In genomic region chr17:68953340-68953997, GRCh38 we compare ENCODE assay signal across 2 cellular contexts.
TF ChIP-seq lines count a peak whose summit lies in the region.

No MANE protein-coding gene starts in this region.

TF ChIP-seq in SK-N-SH treated with all-trans-retinoic acid at 6 μM for 48 hours, 23 proteins besides CTCF, POLR2A, EP300 and RAD21 (continued from another document):
- no peak for TF ChIP-seq POU6F1 (CRISPR knock-in tag; IDR thresholded peaks at IDR 0.05; ENCODE audit: borderline replicate concordance, low read depth)
- TF ChIP-seq TOX (CRISPR knock-in tag; IDR thresholded peaks at IDR 0.05; ENCODE audit: borderline replicate concordance), result no peak
- no peak for TF ChIP-seq BACH2 (CRISPR knock-in tag; IDR thresholded peaks at IDR 0.05; ENCODE audit: borderline replicate concordance)
- TF ChIP-seq ZNF8 (CRISPR knock-in tag; IDR thresholded peaks at IDR 0.05), result no peak
- no peak for TF ChIP-seq PATZ1 (CRISPR knock-in tag; IDR thresholded peaks at IDR 0.05; ENCODE audit: borderline replicate concordance)
- TF ChIP-seq ZFP3 (CRISPR knock-in tag; IDR thresholded peaks at IDR 0.05), result no peak
- no peak for TF ChIP-seq SNAI2 (CRISPR knock-in tag; IDR thresholded peaks at IDR 0.05)
- no peak for TF ChIP-seq ARNTL (CRISPR knock-in tag; IDR thresholded peaks at IDR 0.05; ENCODE audit: borderline replicate concordance, low read depth)
- no peak for TF ChIP-seq ISL1 (CRISPR knock-in tag; IDR thresholded peaks at IDR 0.05)
- no peak for TF ChIP-seq CREB5 (CRISPR knock-in tag; IDR thresholded peaks at IDR 0.05; ENCODE audit: low read depth)
- TF ChIP-seq ESRRG (CRISPR knock-in tag; IDR thresholded peaks at IDR 0.05), result no peak
- TF ChIP-seq GLIS3 (CRISPR knock-in tag; IDR thresholded peaks at IDR 0.05), result no peak
TF ChIP-seq in SK-N-SH treated with all-trans-retinoic acid at 6 μM for 48 hours: peak in this region for 0.

TF ChIP-seq in SK-N-SH, 30 proteins besides CTCF, POLR2A, EP300 and RAD21 (continued from another document):
- no peak for TF ChIP-seq USF1 (IDR thresholded peaks at IDR 0.05; ENCODE audit: borderline replicate concordance, low read depth)
- no peak for TF ChIP-seq CHD2 (IDR thresholded peaks at IDR 0.05; ENCODE audit: low read length, partially characterized antibody)
- no peak for TF ChIP-seq SMC3 (IDR thresholded peaks at IDR 0.05; ENCODE audit: low read depth, low read length)
- no peak for TF ChIP-seq RXRA (IDR thresholded peaks at IDR 0.05; ENCODE audit: borderline replicate concordance, low read depth)
- TF ChIP-seq EZH2phosphoT487 (IDR thresholded peaks at IDR 0.05; ENCODE audit: borderline replicate concordance, low read depth), result no peak
- no peak for TF ChIP-seq ZBTB33 (IDR thresholded peaks at IDR 0.05; ENCODE audit: borderline replicate concordance, low read depth)
